7 cellular contexts compared by ENCODE assay signal in genomic region chr2:1387954-1388725, GRCh38. TPM values are rescaled to one million over a fixed set of nuclear protein-coding genes. Genes with fewer than 3 reads are reported as not detected.
"Had no signal": no experiment of that assay in that cellular context is flagged by ENCODE, and none has a peak within 500 bp of the region (broad histone marks: within the 10 kb centered on the region; RNA-seq: fewer than 3 reads in every experiment).

No MANE protein-coding gene starts in this region.

RNA-seq across cellular contexts. Expression of gene TPO, which starts 25.1 kb away (rescaled TPM):
- total RNA-seq: activated CD4-positive, alpha-beta T cell treated with anti-CD3 and anti-CD28 coated beads, Interleukin-2, amount 10 ng/mL, durations not matched to agents 24 days and 14 days; activated CD8-positive, alpha-beta T cell treated with anti-CD3 and anti-CD28 coated beads, Interleukin-2, amount 10 ng/mL, durations not matched to agents 7 days and 5 days; activated T-helper 2 cell treated with anti-CD3 and anti-CD28 coated beads, Interferon-gamma antibody, Interleukin-2, Interleukin-4, amounts not matched to agents 10 μg/mL and 5 μg/mL and 100 μg/mL, durations not matched to agents 14 hours and 24 hours and 36 hours; dermis microvascular lymphatic vessel endothelial cell; epithelial cell of proximal tubule; right lobe of liver had no signal
- polyA plus RNA-seq: SK-N-SH had no signal
